24 cellular contexts compared by ENCODE assay signal in genomic region chr2:138403431-138403927, GRCh38.
"Had no signal": no experiment of that assay in that cellular context is flagged by ENCODE, and none has a peak within 500 bp of the region (broad histone marks: within the 10 kb centered on the region; RNA-seq: fewer than 3 reads in every experiment).

No MANE protein-coding gene starts in this region.

- H3K36me3 ChIP-seq: esophagus squamous epithelium, gastrocnemius medialis, heart right ventricle, left lung, lower lobe of right lung had no signal

- H3K4me3 Mint-ChIP-seq: effector memory CD8-positive, alpha-beta T cell; endodermal cell; mesothelial cell of epicardium; naive B cell had no signal

- ATAC-seq: effector memory CD8-positive, alpha-beta T cell; esophagus mucosa; foreskin keratinocyte; gastrocnemius medialis; heart right ventricle; left cardiac atrium; left lung; left ventricle myocardium superior; lower lobe of right lung; mucosa of descending colon had no signal

- H3K4me1 Mint-ChIP-seq: mesothelial cell of epicardium, naive B cell had no signal

- H3K27ac ChIP-seq: coronary artery, dorsolateral prefrontal cortex, epithelial cell of prostate, esophagus squamous epithelium, foreskin keratinocyte, gastrocnemius medialis, heart right ventricle, left lung, lower lobe of right lung had no signal

- H3K27ac Mint-ChIP-seq: effector memory CD8-positive, alpha-beta T cell; endodermal cell; mesothelial cell of epicardium; naive B cell had no signal

- H3K4me3 ChIP-seq: coronary artery, dorsolateral prefrontal cortex, esophagus squamous epithelium, gastrocnemius medialis, heart right ventricle, left lung, lower lobe of right lung, mucosa of descending colon had no signal

- H3K4me1 ChIP-seq: esophagus squamous epithelium, foreskin keratinocyte, gastrocnemius medialis, heart right ventricle, left lung, lower lobe of right lung had no signal

- H3K27me3 ChIP-seq: dorsolateral prefrontal cortex, esophagus squamous epithelium, foreskin keratinocyte, gastrocnemius medialis, heart right ventricle, left lung had no signal

- H3K27me3 Mint-ChIP-seq: effector memory CD8-positive, alpha-beta T cell; naive B cell had no signal

- H3K9me3 ChIP-seq: gastrocnemius medialis had no signal

- DNase-seq: dermis blood vessel endothelial cell; dorsolateral prefrontal cortex; effector CD8-positive, alpha-beta T cell; effector memory CD8-positive, alpha-beta T cell; endodermal cell; erythroblast; esophagus squamous epithelium; foreskin keratinocyte; gastrocnemius medialis; glutamatergic neuron; head of caudate nucleus; heart right ventricle; hippocampal formation; left cardiac atrium; left lung; left ventricle myocardium superior; lower lobe of right lung; mesenchymal stem cell; mucosa of descending colon; naive B cell had no signal
